10 cellular contexts compared by ENCODE assay signal in genomic region chr2:30287857-30288513, GRCh38. TPM values are rescaled to one million over a fixed set of nuclear protein-coding genes. Genes with fewer than 3 reads are reported as not detected.
DNase-seq lines count a peak whose midpoint lies in the region; ATAC-seq lines count a peak whose summit lies in the region.
"Had no signal": no experiment of that assay in that cellular context is flagged by ENCODE, and none has a peak within 500 bp of the region (broad histone marks: within the 10 kb centered on the region; RNA-seq: fewer than 3 reads in every experiment).

No MANE protein-coding gene starts in this region.

- ATAC-seq in HG02970 (IDR thresholded peaks at IDR 0.05; ENCODE audit: low FRiP score, unreplicated experiment) = peak; percentile 46

- H3K27me3 Mint-ChIP-seq in activated CD4-positive, alpha-beta T cell treated with anti-CD3 and anti-CD28 coated beads, Interleukin-2, amount 10 ng/mL, durations not matched to agents 7 days and 5 days = no peaks in the 10 kb centered on the region
- H3K27me3 Mint-ChIP-seq in stimulated activated naive CD8-positive, alpha-beta T cell treated with anti-CD3 and anti-CD28 coated beads, Interleukin-15, Interleukin-2, amounts not matched to agents 100 ng/mL and 50 ng/mL, for 24 hours = no peaks in the 10 kb centered on the region

- CTCF ChIA-PET in activated CD4-positive, alpha-beta T cell treated with anti-CD3 and anti-CD28 coated beads, Interleukin-2, amount 10 ng/mL, durations not matched to agents 7 days and 5 days (lab: Charles Lee) = interaction anchor here (0.9 to 1.6 kb wide), 6 partner anchors 9 to 54 kb away, joined by 3 to 4 read pairs (median 3); no protein-coding TSS in a partner anchor

- peaks cover 26% of the 10 kb centered on the region for H3K4me1 Mint-ChIP-seq in activated CD4-positive, alpha-beta T cell treated with anti-CD3 and anti-CD28 coated beads, Interleukin-2, amount 10 ng/mL, durations not matched to agents 7 days and 5 days
- H3K4me1 Mint-ChIP-seq in stimulated activated naive CD8-positive, alpha-beta T cell treated with anti-CD3 and anti-CD28 coated beads, Interleukin-15, Interleukin-2, amounts not matched to agents 100 ng/mL and 50 ng/mL, for 24 hours (ENCODE audit: low read depth) = peaks cover 58% of the 10 kb centered on the region

- H3K9me3 Mint-ChIP-seq in activated CD4-positive, alpha-beta T cell treated with anti-CD3 and anti-CD28 coated beads, Interleukin-2, amount 10 ng/mL, durations not matched to agents 7 days and 5 days = no peaks in the 10 kb centered on the region
- H3K9me3 Mint-ChIP-seq in stimulated activated naive CD8-positive, alpha-beta T cell treated with anti-CD3 and anti-CD28 coated beads, Interleukin-15, Interleukin-2, amounts not matched to agents 100 ng/mL and 50 ng/mL, for 24 hours = no peaks in the 10 kb centered on the region

- H3K36me3 Mint-ChIP-seq in activated CD4-positive, alpha-beta T cell treated with anti-CD3 and anti-CD28 coated beads, Interleukin-2, amount 10 ng/mL, durations not matched to agents 7 days and 5 days (ENCODE audit: low read depth) = no peaks in the 10 kb centered on the region
- no peaks in the 10 kb centered on the region for H3K36me3 Mint-ChIP-seq in stimulated activated naive CD8-positive, alpha-beta T cell treated with anti-CD3 and anti-CD28 coated beads, Interleukin-15, Interleukin-2, amounts not matched to agents 100 ng/mL and 50 ng/mL, for 24 hours (ENCODE audit: low read depth)

- H3K4me3 Mint-ChIP-seq in activated CD4-positive, alpha-beta T cell treated with anti-CD3 and anti-CD28 coated beads, Interleukin-2, amount 10 ng/mL, durations not matched to agents 7 days and 5 days = no peak overlapping the region
- peak overlapping the region; percentile 50 for H3K4me3 Mint-ChIP-seq in stimulated activated naive CD8-positive, alpha-beta T cell treated with anti-CD3 and anti-CD28 coated beads, Interleukin-15, Interleukin-2, amounts not matched to agents 100 ng/mL and 50 ng/mL, for 24 hours

- peak overlapping the region; percentile 76 for H3K27ac Mint-ChIP-seq in activated CD4-positive, alpha-beta T cell treated with anti-CD3 and anti-CD28 coated beads, Interleukin-2, amount 10 ng/mL, durations not matched to agents 7 days and 5 days
- H3K27ac Mint-ChIP-seq in stimulated activated naive CD8-positive, alpha-beta T cell treated with anti-CD3 and anti-CD28 coated beads, Interleukin-15, Interleukin-2, amounts not matched to agents 100 ng/mL and 50 ng/mL, for 24 hours = peak overlapping the region; percentile 89

- no peak for DNase-seq in activated CD4-positive, alpha-beta T cell treated with anti-CD3 and anti-CD28 coated beads, Interleukin-2, amount 10 ng/mL, durations not matched to agents 7 days and 5 days
- no peak for DNase-seq in activated CD4-positive, alpha-beta T cell treated with anti-CD3 and anti-CD28 coated beads for 1 hour
- DNase-seq in OCI-M1 (lab: John Stamatoyannopoulos, UW) = peak; percentile 10
- no peak for DNase-seq in COR-L47 (lab: John Stamatoyannopoulos, UW)
- no peak for DNase-seq in cortex of kidney (lab: John Stamatoyannopoulos, UW)
- no peak for DNase-seq in HK-2 (ENCODE audit: unreplicated experiment)
- DNase-seq: central memory CD4-positive, alpha-beta T cell; NCI-H1105 had no signal

- POLR2A ChIA-PET in activated CD4-positive, alpha-beta T cell treated with anti-CD3 and anti-CD28 coated beads, Interleukin-2, amount 10 ng/mL, durations not matched to agents 7 days and 5 days (lab: Charles Lee) = no interaction called here

RNA-seq across cellular contexts. Expression of gene LBH, which starts 56.7 kb away (rescaled TPM):
- 100 to 1,000 TPM; 136 to 146 TPM for total RNA-seq in activated CD4-positive, alpha-beta T cell treated with anti-CD3 and anti-CD28 coated beads, Interleukin-2, amount 10 ng/mL, durations not matched to agents 7 days and 5 days
